ENCODE assay signal across 21 cellular contexts in genomic region chr3:77506384-77506783, GRCh38.
DNase-seq lines count a peak whose midpoint lies in the region; TF ChIP-seq lines count a peak whose summit lies in the region.
"Had no signal": no experiment of that assay in that cellular context is flagged by ENCODE, and none has a peak within 500 bp of the region (broad histone marks: within the 10 kb centered on the region; RNA-seq: fewer than 3 reads in every experiment).

No MANE protein-coding gene starts in this region.

- H3K36me3 ChIP-seq in neural progenitor cell (no peaks in the 10 kb centered on the region), trophoblast cell (ENCODE audit: control insufficient read depth in 1 of 2, insufficient read depth in 2 of 2, low read length in 2 of 2) (no peaks in the 10 kb centered on the region)

- no peak overlapping the region for H2BK5ac ChIP-seq in trophoblast cell (ENCODE audit: low read depth, low read length, poor library complexity)

- H3K14ac ChIP-seq in trophoblast cell (ENCODE audit: low read length): no peak overlapping the region

- no peaks in the 10 kb centered on the region for H3K27me3 Mint-ChIP-seq in neural progenitor cell (ENCODE audit: insufficient read depth, low read depth)
- no peaks in the 10 kb centered on the region for H3K27me3 Mint-ChIP-seq in glutamatergic neuron (ENCODE audit: unreplicated experiment)

- no peaks in the 10 kb centered on the region for H4K20me1 ChIP-seq in neural progenitor cell (ENCODE audit: low read depth)

- no CpG with 5 or more reads among the region's 5 CpGs for WGBS in trophoblast cell (ENCODE audit: extremely low coverage, insufficient coverage, insufficient read length)

- H3K4me1 Mint-ChIP-seq in neural progenitor cell (no peaks in the 10 kb centered on the region), glutamatergic neuron (ENCODE audit: low read depth, unreplicated experiment) (no peaks in the 10 kb centered on the region)
- H3K4me1 Mint-ChIP-seq: CD14-positive monocyte had no signal

- H3K9me3 Mint-ChIP-seq in neural progenitor cell (no peaks in the 10 kb centered on the region), glutamatergic neuron (ENCODE audit: unreplicated experiment) (no peaks in the 10 kb centered on the region)

- TF ChIP-seq CTCF in neural progenitor cell (IDR thresholded peaks at IDR 0.05) (peak; percentile 33), glutamatergic neuron (IDR thresholded peaks at IDR 0.05; ENCODE audit: partially characterized antibody, unreplicated experiment) (no peak)

- H3K4me3 Mint-ChIP-seq in neural progenitor cell (no peak overlapping the region), glutamatergic neuron (ENCODE audit: unreplicated experiment) (no peak overlapping the region)
- H3K4me3 Mint-ChIP-seq: CD14-positive monocyte had no signal

- no peak overlapping the region for H3K27ac ChIP-seq in neural progenitor cell
- H3K27ac ChIP-seq in trophoblast cell (ENCODE audit: low read depth, low read length): no peak overlapping the region
- H3K27ac ChIP-seq: GM23248, KMS-11 had no signal

- no peak overlapping the region for H3K9ac ChIP-seq in neural progenitor cell
- H3K9ac ChIP-seq in trophoblast cell (ENCODE audit: low read length): no peak overlapping the region
- H3K9ac ChIP-seq: GM23248, KMS-11 had no signal

- no peak overlapping the region for H3K4me2 ChIP-seq in neural progenitor cell
- no peak overlapping the region for H3K4me2 ChIP-seq in trophoblast cell (ENCODE audit: low read length)
- H3K4me2 ChIP-seq: KMS-11 had no signal

- H3K4me1 ChIP-seq in neural progenitor cell: peaks cover 3% of the 10 kb centered on the region
- no peaks in the 10 kb centered on the region for H3K4me1 ChIP-seq in trophoblast cell (ENCODE audit: control insufficient read depth in 1 of 2, insufficient read depth in 2 of 2, low read length in 2 of 2)
- H3K4me1 ChIP-seq: Caco-2 had no signal

- peak; percentile 13 for DNase-seq in NCI-H82 (lab: John Stamatoyannopoulos, UW)
- no peak for DNase-seq in NCI-H82 treated with DMSO at 0.1 percent for 48 hours (lab: John Stamatoyannopoulos, UW; ENCODE audit: unreplicated experiment)
- peak; percentile 1 for DNase-seq in ELR (ENCODE audit: low read depth)
- DNase-seq in SK-MEL-5 (ENCODE audit: low read depth, low spot score): peak; percentile 47
- no peak for DNase-seq in neural progenitor cell (ENCODE audit: low spot score)
- no peak for DNase-seq in trophoblast cell
- no peak for DNase-seq in glutamatergic neuron
- DNase-seq in GOT3 (lab: John Stamatoyannopoulos, UW): no peak
- DNase-seq: Caco-2, DMS79, GDM1, GM23248, NCI-H1048, NCI-H146, NCI-H2081 treated with DMSO at 0.1 percent for 48 hours, NCI-H226, NCI-H524 treated with DMSO at 0.1 percent for 48 hours, OCI-M1 had no signal

- H2BK120ac ChIP-seq in trophoblast cell (ENCODE audit: insufficient read depth, low read length, poor library complexity): no peak overlapping the region

- no peaks in the 10 kb centered on the region for H3K79me1 ChIP-seq in trophoblast cell (ENCODE audit: low read length)

- no peak overlapping the region for H2AK5ac ChIP-seq in trophoblast cell (ENCODE audit: low read length)

- H3F3A ChIP-seq in neural progenitor cell (ENCODE audit: low read depth): no peaks in the 10 kb centered on the region

- H4K91ac ChIP-seq in trophoblast cell (ENCODE audit: low read depth, low read length): no peak overlapping the region

- no peak overlapping the region for H3K18ac ChIP-seq in trophoblast cell (ENCODE audit: low read length)

- H2AFZ ChIP-seq in neural progenitor cell (replicated peaks) (no peak overlapping the region), trophoblast cell (ENCODE audit: insufficient read depth, low read length, poor library complexity) (no peak overlapping the region)
- H2AFZ ChIP-seq: GM23248 had no signal

- H3K27me3 ChIP-seq in neural progenitor cell (no peaks in the 10 kb centered on the region), trophoblast cell (ENCODE audit: insufficient read depth, low read length) (no peaks in the 10 kb centered on the region)

- H3K9me3 ChIP-seq in neural progenitor cell (ENCODE audit: low read depth): no peaks in the 10 kb centered on the region
- H3K9me3 ChIP-seq in trophoblast cell (ENCODE audit: insufficient read depth, low read depth, low read length): no peaks in the 10 kb centered on the region
- H3K9me3 ChIP-seq: Caco-2 had no signal

- H3K27ac Mint-ChIP-seq in neural progenitor cell (no peak overlapping the region), glutamatergic neuron (ENCODE audit: unreplicated experiment) (no peak overlapping the region)
- H3K27ac Mint-ChIP-seq: CD14-positive monocyte had no signal

- H3K23ac ChIP-seq in trophoblast cell (ENCODE audit: low read length): no peak overlapping the region

- H3K4me3 ChIP-seq in neural progenitor cell: no peak overlapping the region
- H3K4me3 ChIP-seq in trophoblast cell (ENCODE audit: low read depth, low read length): no peak overlapping the region
- H3K4me3 ChIP-seq: GM12878, GM23248 had no signal

- no peak overlapping the region for H3K4ac ChIP-seq in trophoblast cell (ENCODE audit: low read depth, low read length)

- in situ Hi-C loops in SK-MEL-5 (cut with HindIII; ENCODE audit: low pct_unique_long_range_greater_than_20kb, low sequenced_read_pairs): no loop called here

- H4K8ac ChIP-seq in trophoblast cell (ENCODE audit: low read depth, low read length): no peak overlapping the region

- H3K79me2 ChIP-seq in neural progenitor cell (ENCODE audit: low read depth): no peaks in the 10 kb centered on the region
- H3K79me2 ChIP-seq in trophoblast cell (ENCODE audit: control insufficient read depth, insufficient read depth, low read length, poor library complexity): no peaks in the 10 kb centered on the region

- H2BK12ac ChIP-seq in trophoblast cell (ENCODE audit: low read length): no peak overlapping the region

- H3K36me3 Mint-ChIP-seq in neural progenitor cell (no peaks in the 10 kb centered on the region), glutamatergic neuron (ENCODE audit: unreplicated experiment) (no peaks in the 10 kb centered on the region)
- H3K36me3 Mint-ChIP-seq: CD14-positive monocyte had no signal

- no peak overlapping the region for H4K12ac ChIP-seq in trophoblast cell (ENCODE audit: low read depth, low read length)

Comparison
In these comparisons a context has a peak if more than half of its experiments do, and no peak if none do; other contexts are left out.
1. DNase-seq: peak in NCI-H82 (single experiment), ELR (single experiment) and SK-MEL-5 (single experiment); none in NCI-H82 treated with DMSO at 0.1 percent for 48 hours (single experiment), neural progenitor cell (single experiment), trophoblast cell (0 of 2), glutamatergic neuron (single experiment) and GOT3 (single experiment).